In the genomic region with DNA sequence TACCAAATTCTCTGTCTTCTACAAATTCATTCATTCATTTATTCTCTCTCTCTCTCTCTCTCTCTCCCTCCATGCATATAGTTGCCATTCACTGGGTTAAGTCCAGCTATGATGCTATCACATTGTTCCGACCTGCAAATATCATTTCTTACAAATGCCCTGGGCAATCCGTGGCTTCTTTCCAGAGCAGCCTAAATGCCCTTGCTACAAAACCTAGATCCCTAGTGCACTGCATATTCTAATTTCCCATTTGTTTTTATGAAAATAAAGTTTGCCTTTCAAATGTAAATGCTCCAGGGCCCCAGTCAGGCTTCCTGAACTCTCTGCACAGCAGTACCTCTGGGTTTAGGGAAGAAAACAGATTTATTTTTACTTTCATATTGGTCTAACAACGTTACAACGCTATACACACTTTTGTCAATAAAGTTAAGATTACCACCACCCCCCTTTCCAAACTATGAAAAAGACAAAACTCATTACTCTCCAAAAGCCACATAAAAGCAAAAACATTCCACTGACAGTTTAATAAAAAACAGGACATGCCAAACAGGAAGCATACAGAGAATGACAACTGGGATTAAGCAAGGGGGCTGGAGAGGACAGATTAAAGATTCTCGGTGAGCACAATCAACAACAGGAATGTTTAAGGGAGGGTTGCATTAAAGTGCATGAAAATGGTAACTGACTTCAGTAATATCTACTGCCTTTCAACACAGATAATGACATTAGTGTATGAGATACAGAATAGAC, we compare ENCODE assay signal across 23 cellular contexts.
DNase-seq lines count a peak whose midpoint lies in the region; ATAC-seq and TF ChIP-seq lines count a peak whose summit lies in the region.
"Had no signal": no experiment of that assay in that cellular context is flagged by ENCODE, and none has a peak within 500 bp of the region (broad histone marks: within the 10 kb centered on the region; RNA-seq: fewer than 3 reads in every experiment).

No MANE protein-coding gene starts in this region.

- peaks cover 2% of the 10 kb centered on the region for H3K27me3 Mint-ChIP-seq in neural progenitor cell (ENCODE audit: insufficient read depth, low read depth)

- H4K20me1 ChIP-seq in mammary epithelial cell (ENCODE audit: insufficient read depth, low read length): no peaks in the 10 kb centered on the region
- no peaks in the 10 kb centered on the region for H4K20me1 ChIP-seq in neural progenitor cell (ENCODE audit: low read depth)

- H3K27me3 ChIP-seq in mammary epithelial cell (ENCODE audit: insufficient read depth, low read length) (no peaks in the 10 kb centered on the region), neural progenitor cell (no peaks in the 10 kb centered on the region)
- H3K27me3 ChIP-seq: heart right ventricle, right lobe of liver, SJCRH30 had no signal

- in situ Hi-C loops in mammary epithelial cell (cut with MboI; ENCODE audit: low sequenced_read_pairs in 2 of 2): loop anchor here in 1 of 2 donors (25.0 kb wide), 1 partner anchor 283 kb away; no protein-coding TSS in a partner anchor

- H3K27ac ChIP-seq in mammary epithelial cell (ENCODE audit: insufficient read depth, low read depth, low read length) (no peak overlapping the region), neural progenitor cell (peak overlapping the region; percentile 57)
- H3K27ac ChIP-seq: right lobe of liver, SJCRH30, suprapubic skin had no signal

- no peak overlapping the region for H3K4me3 Mint-ChIP-seq in neural progenitor cell
- H3K4me3 Mint-ChIP-seq: CD4-positive, alpha-beta T cell; neural crest cell had no signal

- peak; percentile 13 for DNase-seq in EH (ENCODE audit: low read depth)
- DNase-seq in NCI-H526 treated with DMSO at 0.1 percent for 48 hours (lab: John Stamatoyannopoulos, UW): peak; percentile 85
- DNase-seq in mammary epithelial cell: no peak
- peak; percentile 21 for DNase-seq in neural progenitor cell (ENCODE audit: low spot score)
- no peak for DNase-seq in NCI-H345 treated with DMSO at 0.1 percent for 48 hours (lab: John Stamatoyannopoulos, UW; ENCODE audit: unreplicated experiment)
- DNase-seq: activated CD4-positive, alpha-beta T cell treated with anti-CD3 and anti-CD28 coated beads for 4 hours; activated effector memory CD4-positive, alpha-beta T cell treated with anti-CD3 and anti-CD28 coated beads, Interleukin-2, amount 50 U/mL, for 16 hours; activated T-cell treated with anti-CD3 and anti-CD28 coated beads, Interleukin-2, amount 50 U/mL, for 1 hour; AML-193; CD4-positive, alpha-beta T cell; heart right ventricle; NCI-H1105; NCI-H2029 treated with DMSO at 0.1 percent for 48 hours; NCI-H748 treated with DMSO at 0.1 percent for 48 hours; right lobe of liver; SJCRH30; stimulated activated naive CD4-positive, alpha-beta T cell had no signal

- no peak overlapping the region for H3K9ac ChIP-seq in mammary epithelial cell (ENCODE audit: insufficient read depth, low read length)
- H3K9ac ChIP-seq in neural progenitor cell: no peak overlapping the region

- intact Hi-C loops in mammary epithelial cell (cut with micrococcal nuclease): no loop called here

- peak overlapping the region; percentile 34 for H3K27ac Mint-ChIP-seq in neural progenitor cell
- H3K27ac Mint-ChIP-seq: CD4-positive, alpha-beta T cell had no signal

- H3K36me3 Mint-ChIP-seq in neural progenitor cell: no peaks in the 10 kb centered on the region

- H3K4me1 ChIP-seq in mammary epithelial cell (ENCODE audit: insufficient read depth, low read length) (peaks cover 30% of the 10 kb centered on the region), neural progenitor cell (peaks cover 25% of the 10 kb centered on the region)
- H3K4me1 ChIP-seq: right lobe of liver, suprapubic skin had no signal

- no peak for TF ChIP-seq CTCF in mammary epithelial cell (conservative IDR thresholded peaks at IDR 0.05 in 1 of 2, IDR thresholded peaks at IDR 0.05 in 1 of 2; ENCODE audit: extremely low read depth in 1 of 2, insufficient read depth in 1 of 2, low read depth in 1 of 2, low read length in 2 of 2)
- TF ChIP-seq CTCF in neural progenitor cell (IDR thresholded peaks at IDR 0.05): no peak

- H2AFZ ChIP-seq in mammary epithelial cell (ENCODE audit: low read depth, low read length) (peak overlapping the region; percentile 74), neural progenitor cell (replicated peaks) (peak overlapping the region; percentile 3)

- H3K79me2 ChIP-seq in mammary epithelial cell (ENCODE audit: insufficient read depth, low read length) (no peaks in the 10 kb centered on the region), neural progenitor cell (ENCODE audit: low read depth) (no peaks in the 10 kb centered on the region)

- dilution Hi-C loops in mammary epithelial cell (cut with HindIII; ENCODE audit: low sequenced_read_pairs): loop anchor here (5.0 kb wide), 1 partner anchor 103 kb away; a partner anchor contains a TSS

- H3K9me3 ChIP-seq in mammary epithelial cell (replicated peaks; ENCODE audit: insufficient read depth, low read length): no peaks in the 10 kb centered on the region
- no peaks in the 10 kb centered on the region for H3K9me3 ChIP-seq in neural progenitor cell (ENCODE audit: low read depth)
- H3K9me3 ChIP-seq: heart right ventricle, right lobe of liver, suprapubic skin had no signal

- peaks cover 12% of the 10 kb centered on the region for H3K9me3 Mint-ChIP-seq in neural progenitor cell
- H3K9me3 Mint-ChIP-seq: CD4-positive, alpha-beta T cell; neural crest cell had no signal

- ATAC-seq in HG02970 (IDR thresholded peaks at IDR 0.05; ENCODE audit: low FRiP score, unreplicated experiment) (no peak), HG03378 (IDR thresholded peaks at IDR 0.05; ENCODE audit: unreplicated experiment) (no peak), HG02870 (IDR thresholded peaks at IDR 0.05; ENCODE audit: unreplicated experiment) (no peak)
- ATAC-seq: heart right ventricle, right lobe of liver had no signal

- WGBS in mammary epithelial cell (ENCODE audit: low coverage, missing lambda C conversion rate): 15% methylated on average over 5 of the region's 5 CpGs

- H3K4me2 ChIP-seq in mammary epithelial cell (ENCODE audit: insufficient read depth, low read depth, low read length) (peak overlapping the region; percentile 54), neural progenitor cell (peak overlapping the region; percentile 63)

- peaks cover 33% of the 10 kb centered on the region for H3K4me1 Mint-ChIP-seq in neural progenitor cell

- H3K36me3 ChIP-seq in mammary epithelial cell (ENCODE audit: insufficient read depth, low read length) (no peaks in the 10 kb centered on the region), neural progenitor cell (no peaks in the 10 kb centered on the region)
- H3K36me3 ChIP-seq: heart right ventricle, right lobe of liver, SJCRH30, suprapubic skin had no signal

- peaks cover 12% of the 10 kb centered on the region for H3F3A ChIP-seq in neural progenitor cell (ENCODE audit: low read depth)

- BruUV-seq in mammary epithelial cell (replicated peaks; lab: Mats Ljungman, UMichigan): no TSS peak

- no peak overlapping the region for H3K4me3 ChIP-seq in mammary epithelial cell (replicated peaks in 1 of 3; ENCODE audit: insufficient read depth in 1 of 3, low read depth in 2 of 3, low read length in 3 of 3)
- no peak overlapping the region for H3K4me3 ChIP-seq in neural progenitor cell
- H3K4me3 ChIP-seq: heart right ventricle, lung, right lobe of liver, SJCRH30, suprapubic skin had no signal

- CTCF ChIA-PET in mammary epithelial cell (lab: Charles Lee; ENCODE audit: low non-redundant PET): no interaction called here

Comparison
In these comparisons a context has a peak if more than half of its experiments do, and no peak if none do; other contexts are left out.
1. DNase-seq: peak in EH (single experiment), NCI-H526 treated with DMSO at 0.1 percent for 48 hours (single experiment) and neural progenitor cell (single experiment); none in mammary epithelial cell (single experiment) and NCI-H345 treated with DMSO at 0.1 percent for 48 hours (single experiment).